Comparison of ENCODE assay signal across 1 cellular context in genomic region chr12:56007148-56007891, GRCh38.
A peak's percentile ranks its signal among the peaks of the same experiment; 100 is the strongest.
TF ChIP-seq lines count a peak whose summit lies in the region.

No MANE protein-coding gene starts in this region.

TF ChIP-seq in K562, 482 proteins besides CTCF, POLR2A, EP300 and RAD21 (continued from another document and continues in another):
- TF ChIP-seq ZBTB40 (IDR thresholded peaks at IDR 0.05) = peak; percentile 66
- no peak for TF ChIP-seq ZBTB40 (CRISPR knock-in tag; IDR thresholded peaks at IDR 0.05)
- peak in 1 of 2 experiments; percentile 100; a peak in 2 of 4 replicates for TF ChIP-seq MLLT1 (IDR thresholded peaks at IDR 0.05)
- peak; percentile 81 for TF ChIP-seq L3MBTL2 (IDR thresholded peaks at IDR 0.05)
- no peak for TF ChIP-seq ZNF512 (tag; IDR thresholded peaks at IDR 0.05)
- no peak for TF ChIP-seq DDX20 (tag; IDR thresholded peaks at IDR 0.05; ENCODE audit: low read depth)
- TF ChIP-seq ZFX (CRISPR knock-in tag; IDR thresholded peaks at IDR 0.05) = peak; percentile 63
- TF ChIP-seq FOXM1 (IDR thresholded peaks at IDR 0.05; ENCODE audit: low read depth) = peak; percentile 55; the same call in 1 of the 2 replicates
- no peak for TF ChIP-seq FOXM1 (CRISPR knock-in tag; IDR thresholded peaks at IDR 0.05; ENCODE audit: low read depth)
- TF ChIP-seq ZNF354B (CRISPR knock-in tag; IDR thresholded peaks at IDR 0.05) = no peak
- TF ChIP-seq ZNF263 (CRISPR knock-in tag; IDR thresholded peaks at IDR 0.05; ENCODE audit: borderline replicate concordance) = no peak
- no peak for TF ChIP-seq ESRRB (CRISPR knock-in tag; IDR thresholded peaks at IDR 0.05; ENCODE audit: borderline replicate concordance)
- no peak for TF ChIP-seq ZNF133 (CRISPR knock-in tag; IDR thresholded peaks at IDR 0.05)
- peak; percentile 99 for TF ChIP-seq ZBTB17 (CRISPR knock-in tag; IDR thresholded peaks at IDR 0.05)
- no peak for TF ChIP-seq PHB2 (IDR thresholded peaks at IDR 0.05; ENCODE audit: low read depth)
- TF ChIP-seq TFAP4 (CRISPR knock-in tag; IDR thresholded peaks at IDR 0.05; ENCODE audit: borderline replicate concordance) = peak; percentile 81
- no peak for TF ChIP-seq ZFPM2 (CRISPR knock-in tag; IDR thresholded peaks at IDR 0.05)
- no peak for TF ChIP-seq GABPB2 (CRISPR knock-in tag; conservative IDR thresholded peaks at IDR 0.05)
- no peak for TF ChIP-seq CTCFL (IDR thresholded peaks at IDR 0.05; ENCODE audit: borderline replicate concordance, insufficient read depth, low read depth, low read length, poor library complexity, severe bottlenecking)
- TF ChIP-seq SUPT5H (IDR thresholded peaks at IDR 0.05) = peak; percentile 61; the same call in 1 of the 2 replicates
- TF ChIP-seq NBN (IDR thresholded peaks at IDR 0.05; ENCODE audit: low read depth) = peak; percentile 83
- peak in 1 of 3 experiments; percentile 43; a peak in 1 of 6 replicates for TF ChIP-seq ZBTB11 (CRISPR knock-in tag; IDR thresholded peaks at IDR 0.05)
- no peak for TF ChIP-seq KAT8 (IDR thresholded peaks at IDR 0.05; ENCODE audit: low read depth)
- TF ChIP-seq CEBPB (tag; IDR thresholded peaks at IDR 0.05) = no peak
- no peak for TF ChIP-seq KLF6 (CRISPR knock-in tag; IDR thresholded peaks at IDR 0.05; ENCODE audit: borderline replicate concordance)
- TF ChIP-seq MXI1 (IDR thresholded peaks at IDR 0.05; ENCODE audit: low read depth, low read length) = no peak
- TF ChIP-seq IFI16 (CRISPR knock-in tag; IDR thresholded peaks at IDR 0.05) = no peak
- 0 out of 2 replicates have a peak, but pooled peaks have one; percentile 21 for TF ChIP-seq RAD51 (IDR thresholded peaks at IDR 0.05; ENCODE audit: borderline replicate concordance, low read depth)
- TF ChIP-seq EP400 (IDR thresholded peaks at IDR 0.05) = peak; percentile 84
- no peak for TF ChIP-seq ZNF592 (IDR thresholded peaks at IDR 0.05)
- TF ChIP-seq ETS1 (conservative IDR thresholded peaks at IDR 0.05; ENCODE audit: control insufficient read depth, low read depth, low read length) = peak; percentile 81
- TF ChIP-seq SREBF1 (IDR thresholded peaks at IDR 0.05; ENCODE audit: borderline replicate concordance, low read depth, low read length) = no peak
- no peak for TF ChIP-seq TEAD2 (tag; IDR thresholded peaks at IDR 0.05)
- 0 out of 2 replicates have a peak, but pooled peaks have one; percentile 38 for TF ChIP-seq SMARCA4 (IDR thresholded peaks at IDR 0.05)
- peak; percentile 32; the same call in 1 of the 2 replicates for TF ChIP-seq ZNF143 (CRISPR knock-in tag; IDR thresholded peaks at IDR 0.05)
